In genomic region chr22:37196539-37197450, GRCh38 we compare ENCODE assay signal across 1 cellular context.
TF ChIP-seq lines count a peak whose summit lies in the region.

No MANE protein-coding gene starts in this region.

TF ChIP-seq in IMR-90, 13 proteins besides CTCF, POLR2A, EP300 and RAD21 (continued from another document):
- TF ChIP-seq NFE2L2 (IDR thresholded peaks at IDR 0.05; ENCODE audit: low read depth, low read length) (no peak), ELK1 (IDR thresholded peaks at IDR 0.05; ENCODE audit: borderline replicate concordance, low read depth, low read length) (no peak), RFX5 (IDR thresholded peaks at IDR 0.05; ENCODE audit: low read depth, low read length) (no peak), RCOR1 (IDR thresholded peaks at IDR 0.05; ENCODE audit: insufficient replicate concordance, low read length) (no peak)
